In the genomic region with DNA sequence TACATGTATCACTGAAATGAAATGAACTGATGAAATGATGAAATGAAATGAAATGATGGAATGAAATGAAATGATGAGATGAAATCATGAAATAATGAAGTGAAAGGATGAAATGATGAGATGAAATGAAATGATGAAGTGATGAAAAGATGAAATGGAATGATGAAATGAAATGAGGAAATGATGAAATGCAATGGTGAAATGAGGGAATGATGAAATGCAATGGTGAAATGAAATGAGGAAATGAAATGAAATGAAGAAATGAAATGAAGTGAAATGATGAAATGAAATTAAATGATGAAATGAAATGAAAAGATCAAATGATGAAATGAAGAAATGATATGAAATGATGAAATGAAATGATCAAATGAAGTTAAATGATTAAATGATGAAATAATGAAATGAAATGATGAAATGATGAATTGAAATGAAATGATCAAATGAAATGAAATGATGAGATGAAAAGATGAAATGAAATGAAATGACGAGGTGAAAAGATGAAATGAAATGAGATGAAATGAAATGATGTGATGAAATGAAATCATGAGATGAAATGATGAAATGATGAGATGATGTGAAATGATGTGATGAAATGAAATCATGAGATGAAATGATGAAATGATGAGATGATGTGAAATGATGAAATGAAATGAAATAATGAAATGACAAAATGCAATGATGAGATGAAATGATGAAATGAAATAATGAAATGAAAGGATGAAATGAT, we compare ENCODE assay signal across 1 cellular context.
TF ChIP-seq lines count a peak whose summit lies in the region.

No MANE protein-coding gene starts in this region.

TF ChIP-seq in HEK293, 187 proteins besides CTCF, POLR2A, EP300 and RAD21:
- TF ChIP-seq, protein P1, sequence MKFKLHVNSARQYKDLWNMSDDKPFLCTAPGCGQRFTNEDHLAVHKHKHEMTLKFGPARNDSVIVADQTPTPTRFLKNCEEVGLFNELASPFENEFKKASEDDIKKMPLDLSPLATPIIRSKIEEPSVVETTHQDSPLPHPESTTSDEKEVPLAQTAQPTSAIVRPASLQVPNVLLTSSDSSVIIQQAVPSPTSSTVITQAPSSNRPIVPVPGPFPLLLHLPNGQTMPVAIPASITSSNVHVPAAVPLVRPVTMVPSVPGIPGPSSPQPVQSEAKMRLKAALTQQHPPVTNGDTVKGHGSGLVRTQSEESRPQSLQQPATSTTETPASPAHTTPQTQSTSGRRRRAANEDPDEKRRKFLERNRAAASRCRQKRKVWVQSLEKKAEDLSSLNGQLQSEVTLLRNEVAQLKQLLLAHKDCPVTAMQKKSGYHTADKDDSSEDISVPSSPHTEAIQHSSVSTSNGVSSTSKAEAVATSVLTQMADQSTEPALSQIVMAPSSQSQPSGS (tag by site-specific recombination; IDR thresholded peaks at IDR 0.05; ENCODE audit: low read depth): peak; percentile 47; the same call in 1 of the 2 replicates
